ENCODE assay signal across 11 cellular contexts in genomic region chr7:37956791-37957190, GRCh38. TPM values are rescaled to one million over a fixed set of nuclear protein-coding genes. Genes with fewer than 3 reads are reported as not detected.
"Had no signal": no experiment of that assay in that cellular context is flagged by ENCODE, and none has a peak within 500 bp of the region (broad histone marks: within the 10 kb centered on the region; RNA-seq: fewer than 3 reads in every experiment).

No MANE protein-coding gene starts in this region.

- ATAC-seq: HCT116, K562 had no signal

- FAIRE-seq: HTR-8/SVneo, K562 had no signal

- H3K4me3 ChIP-seq: GM23248, HAP-1, K562 had no signal

- DNase-seq: GM23248, GOT3, H7, HFFc6, IMR-90, KG1 had no signal

RNA-seq across cellular contexts. Expression of gene EPDR1, which starts 36.4 kb away (rescaled TPM):
- total RNA-seq: HFFc6, HT-29 had no signal

RNA-seq across cellular contexts. Expression of gene SFRP4, which starts 40.2 kb away (rescaled TPM):
- total RNA-seq: H7, HFFc6, HT-29, IMR-90, K562 had no signal
